In genomic region chr17:2064980-2065785, GRCh38 we compare ENCODE assay signal across 8 cellular contexts. TPM values are rescaled to one million over a fixed set of nuclear protein-coding genes. Genes with fewer than 3 reads are reported as not detected.
DNase-seq lines count a peak whose midpoint lies in the region; ATAC-seq and TF ChIP-seq lines count a peak whose summit lies in the region.

No MANE protein-coding gene starts in this region.

- POLR2A ChIA-PET in activated B cell treated with CpG ODN at 0.5 μM for 24 hours (lab: Charles Lee) = interaction anchor here (1.0 to 24.5 kb wide), 3 partner anchors 8 to 23 kb away, joined by 4 to 449 read pairs (median 5); no protein-coding TSS in a partner anchor

- peak overlapping the region; percentile 14 for H4K8ac ChIP-seq in trophoblast cell (ENCODE audit: low read depth, low read length)

- no peak overlapping the region for H3K23ac ChIP-seq in trophoblast cell (ENCODE audit: low read length)

- peak overlapping the region; percentile 16 for H3K27ac Mint-ChIP-seq in activated B cell treated with CpG ODN at 0.5 μM for 24 hours

- TF ChIP-seq CTCF in activated B cell treated with CpG ODN at 0.5 μM for 24 hours (IDR thresholded peaks at IDR 0.05) (no peak), epithelial cell of proximal tubule (conservative IDR thresholded peaks at IDR 0.05; ENCODE audit: low read depth, low read length) (peak; percentile 44)

- H3K9me3 ChIP-seq in trophoblast cell (ENCODE audit: insufficient read depth, low read depth, low read length) = no peaks in the 10 kb centered on the region

- H3K9ac ChIP-seq in trophoblast cell (ENCODE audit: low read length) = no peak overlapping the region

- peak overlapping the region; percentile 60 for H4K91ac ChIP-seq in trophoblast cell (ENCODE audit: low read depth, low read length)

- CTCF ChIA-PET in activated B cell treated with CpG ODN at 0.5 μM for 24 hours (lab: Charles Lee) = interaction anchor here (0.8 to 2.7 kb wide), 4 partner anchors 10 to 180 kb away, joined by 3 to 16 read pairs (median 6); partner anchors contain the start of gene HIC1

- H3K4me2 ChIP-seq in trophoblast cell (ENCODE audit: low read length) = no peak overlapping the region

- WGBS in trophoblast cell (ENCODE audit: extremely low coverage, insufficient coverage, insufficient read length) = no CpG with 5 or more reads among the region's 24 CpGs

- no peak overlapping the region for H2AFZ ChIP-seq in ACC112 (ENCODE audit: low read length, unreplicated experiment)
- H2AFZ ChIP-seq in trophoblast cell (ENCODE audit: insufficient read depth, low read length, poor library complexity) = no peak overlapping the region

- H3K27ac ChIP-seq in ACC112 (ENCODE audit: low read depth, low read length) = peak overlapping the region; percentile 27
- H3K27ac ChIP-seq in trophoblast cell (ENCODE audit: low read depth, low read length) = peak overlapping the region; percentile 16

- no peaks in the 10 kb centered on the region for H3K9me3 Mint-ChIP-seq in activated B cell treated with CpG ODN at 0.5 μM for 24 hours

- intact Hi-C loops in activated B cell treated with CpG ODN at 0.5 μM for 24 hours (cut with micrococcal nuclease) = loop anchor here (1.0 to 2.0 kb wide), 2 partner anchors 24 to 72 kb away; no protein-coding TSS in a partner anchor

- H2AK5ac ChIP-seq in trophoblast cell (ENCODE audit: low read length) = peak overlapping the region; percentile 50

- H3K27me3 Mint-ChIP-seq in activated B cell treated with CpG ODN at 0.5 μM for 24 hours = no peaks in the 10 kb centered on the region

- H2BK12ac ChIP-seq in trophoblast cell (ENCODE audit: low read length) = peak overlapping the region; percentile 16

- H3K14ac ChIP-seq in trophoblast cell (ENCODE audit: low read length) = peak overlapping the region; percentile 13

- no peak overlapping the region for H3K4me3 ChIP-seq in ACC112 (ENCODE audit: low read depth, low read length)
- no peak overlapping the region for H3K4me3 ChIP-seq in epithelial cell of proximal tubule (ENCODE audit: low read depth, low read length)
- no peak overlapping the region for H3K4me3 ChIP-seq in trophoblast cell (ENCODE audit: low read depth, low read length)

- no peak overlapping the region for H4K12ac ChIP-seq in trophoblast cell (ENCODE audit: low read depth, low read length)

- H3K18ac ChIP-seq in trophoblast cell (ENCODE audit: low read length) = no peak overlapping the region

- DNase-seq in H4 (ENCODE audit: low spot score) = peak; percentile 37
- no peak for DNase-seq in activated B cell treated with CpG ODN at 0.5 μM for 24 hours
- DNase-seq in epithelial cell of proximal tubule (ENCODE audit: low read depth) = no peak
- peak; percentile 32 to 43 for DNase-seq in trophoblast cell
- DNase-seq in SK-N-DZ (ENCODE audit: low spot score) = no peak
- DNase-seq in cerebellar nuclear complex (lab: John Stamatoyannopoulos, UW) = no peak

- no peak overlapping the region for H2BK5ac ChIP-seq in trophoblast cell (ENCODE audit: low read depth, low read length, poor library complexity)

- H3K4ac ChIP-seq in trophoblast cell (ENCODE audit: low read depth, low read length) = no peak overlapping the region

- H3K4me3 Mint-ChIP-seq in activated B cell treated with CpG ODN at 0.5 μM for 24 hours = peak overlapping the region; percentile 67

- H3K27me3 ChIP-seq in ACC112 (ENCODE audit: insufficient read depth, low read length) (no peaks in the 10 kb centered on the region), trophoblast cell (ENCODE audit: insufficient read depth, low read length) (no peaks in the 10 kb centered on the region)

- ATAC-seq in activated B cell treated with CpG ODN at 0.5 μM for 24 hours (ENCODE audit: low read depth) = no peak
- no peak for ATAC-seq in GM18873 (IDR thresholded peaks at IDR 0.05; ENCODE audit: low FRiP score, unreplicated experiment)

- peak overlapping the region; percentile 16 for H2BK120ac ChIP-seq in trophoblast cell (ENCODE audit: insufficient read depth, low read length, poor library complexity)

- peaks cover 49% of the 10 kb centered on the region for H3K36me3 Mint-ChIP-seq in activated B cell treated with CpG ODN at 0.5 μM for 24 hours (ENCODE audit: low read depth)

- H3K79me2 ChIP-seq in ACC112 (ENCODE audit: control insufficient read depth, insufficient read depth, low read length, unreplicated experiment) = no peaks in the 10 kb centered on the region
- peaks cover 9% of the 10 kb centered on the region for H3K79me2 ChIP-seq in trophoblast cell (ENCODE audit: control insufficient read depth, insufficient read depth, low read length, poor library complexity)

- peaks cover 30% of the 10 kb centered on the region for H3K79me1 ChIP-seq in trophoblast cell (ENCODE audit: low read length)

- H3K4me1 ChIP-seq in ACC112 (ENCODE audit: control insufficient read depth, insufficient read depth, low read length, unreplicated experiment) = peaks cover 67% of the 10 kb centered on the region
- H3K4me1 ChIP-seq in trophoblast cell (ENCODE audit: control insufficient read depth in 1 of 2, insufficient read depth in 2 of 2, low read length in 2 of 2) = peaks cover 54 to 61% of the 10 kb centered on the region in 2 experiments

- H3K4me1 Mint-ChIP-seq in activated B cell treated with CpG ODN at 0.5 μM for 24 hours = peaks cover 46% of the 10 kb centered on the region

- H3K36me3 ChIP-seq in ACC112 (ENCODE audit: insufficient read depth, low read length) = peaks cover 2% of the 10 kb centered on the region; the same call in 1 of the 2 replicates
- H3K36me3 ChIP-seq in trophoblast cell (ENCODE audit: control insufficient read depth in 1 of 2, insufficient read depth in 2 of 2, low read length in 2 of 2) = peaks cover 22% of the 10 kb centered on the region in 2 experiments

RNA-seq across cellular contexts. Expression of gene HIC1, which starts 10.3 kb away (rescaled TPM):
- total RNA-seq in H4 (2014; rRNA removed; shearing (Covaris generic)) = 0.08 TPM in 1 of 2 replicates, not detected in the other
- total RNA-seq in activated B cell treated with CpG ODN at 0.5 μM for 24 hours (8.3 and 9.3 TPM in 2 replicates), epithelial cell of proximal tubule (2.7 and 4.1 TPM in 2 replicates)
- polyA plus RNA-seq in trophoblast cell (2013) = 1.4 and 1.7 TPM in 2 replicates
- 0.89 and 4.4 TPM in 2 replicates for polyA plus RNA-seq in SK-N-DZ (2014; cell fraction: cytosol; rRNA removed)
- polyA plus RNA-seq in SK-N-DZ (2014; cell fraction: nucleus; rRNA removed) = 9.0 and 14.7 TPM in 2 replicates

RNA-seq across cellular contexts. Expression of gene OVCA2, which starts 23.4 kb away (rescaled TPM):
- total RNA-seq in H4 (2014; rRNA removed; shearing (Covaris generic)) = 40.3 and 49.8 TPM in 2 replicates
- total RNA-seq in activated B cell treated with CpG ODN at 0.5 μM for 24 hours (29.4 and 31.2 TPM in 2 replicates), epithelial cell of proximal tubule (55.4 and 60.9 TPM in 2 replicates)
- 40.2 and 44.9 TPM in 2 replicates for polyA plus RNA-seq in trophoblast cell (2013)
- polyA plus RNA-seq in SK-N-DZ (2014; cell fraction: cytosol; rRNA removed) = 40.6 and 46.7 TPM in 2 replicates
- polyA plus RNA-seq in SK-N-DZ (2014; cell fraction: nucleus; rRNA removed) = 28.2 and 44.6 TPM in 2 replicates

RNA-seq across cellular contexts. Expression of gene DPH1, which starts 35.2 kb away (rescaled TPM):
- total RNA-seq in H4 (2014; rRNA removed; shearing (Covaris generic)) = 12.3 and 16.5 TPM in 2 replicates
- total RNA-seq in activated B cell treated with CpG ODN at 0.5 μM for 24 hours = 49.3 and 63.4 TPM in 2 replicates
- total RNA-seq in epithelial cell of proximal tubule = 30.8 and 33.1 TPM in 2 replicates
- 15.0 and 15.8 TPM in 2 replicates for polyA plus RNA-seq in trophoblast cell (2013)
- polyA plus RNA-seq in SK-N-DZ (2014; cell fraction: cytosol; rRNA removed) = 48.4 and 48.9 TPM in 2 replicates
- 129 and 146 TPM in 2 replicates for polyA plus RNA-seq in SK-N-DZ (2014; cell fraction: nucleus; rRNA removed)

RNA-seq across cellular contexts. Expression of gene RTN4RL1, which starts 40.0 kb away (rescaled TPM):
- total RNA-seq in H4 (2014; rRNA removed; shearing (Covaris generic)) = 0.48 and 1.3 TPM in 2 replicates
- total RNA-seq in activated B cell treated with CpG ODN at 0.5 μM for 24 hours (not detected in 2 replicates), epithelial cell of proximal tubule (not detected in 2 replicates)
- 0.55 and 0.57 TPM in 2 replicates for polyA plus RNA-seq in trophoblast cell (2013)
- not detected in 2 replicates for polyA plus RNA-seq in SK-N-DZ (2014; cell fraction: cytosol; rRNA removed)
- polyA plus RNA-seq in SK-N-DZ (2014; cell fraction: nucleus; rRNA removed) = 0.34 TPM in 1 of 2 replicates, not detected in the other

Comparison
In these comparisons a context has a peak if more than half of its experiments do, and no peak if none do; other contexts are left out.
1. DNase-seq: peak in H4 (single experiment) and trophoblast cell (2 of 2); none in activated B cell treated with CpG ODN at 0.5 μM for 24 hours (single experiment), epithelial cell of proximal tubule (single experiment), SK-N-DZ (single experiment) and cerebellar nuclear complex (0 of 2).